8 cellular contexts compared by ENCODE assay signal in the genomic region with DNA sequence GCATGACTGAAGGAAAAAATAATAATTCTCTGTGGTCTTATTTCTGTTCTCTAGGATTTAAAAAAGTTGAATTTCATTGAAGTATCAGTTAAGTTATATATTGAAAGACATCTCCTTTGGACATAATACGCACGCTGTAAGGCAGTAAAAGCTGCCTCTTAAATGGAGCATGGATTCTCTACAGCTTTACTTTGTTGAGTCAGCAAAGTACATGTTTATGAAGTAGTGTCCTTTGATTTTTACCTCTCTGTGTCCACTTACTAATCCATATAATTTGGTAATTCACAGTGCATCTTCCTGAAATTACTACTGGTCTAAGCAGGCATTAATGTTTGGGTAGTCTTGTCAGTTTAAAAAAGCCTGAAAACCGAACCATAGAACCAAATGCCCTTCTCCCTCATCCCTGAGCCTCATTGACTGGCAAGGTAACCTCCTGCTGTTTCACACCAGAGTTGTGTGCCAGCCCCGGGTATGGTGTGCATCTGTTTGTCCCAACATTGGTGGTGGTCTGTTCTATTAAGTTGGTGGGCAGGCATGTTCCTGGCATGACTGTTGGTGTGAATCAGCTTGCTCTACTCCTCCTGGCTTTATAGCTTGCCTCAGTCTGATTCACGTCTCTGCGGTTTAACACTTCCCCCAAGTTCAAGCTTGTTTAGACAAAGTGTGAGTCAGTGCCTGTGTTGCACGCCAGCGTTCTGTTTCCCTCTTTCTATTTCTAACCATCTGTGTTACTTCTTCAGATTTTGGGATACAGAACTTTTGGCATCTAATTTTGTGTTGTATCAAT.
DNase-seq lines count a peak whose midpoint lies in the region; ATAC-seq and TF ChIP-seq lines count a peak whose summit lies in the region.

No MANE protein-coding gene starts in this region.

- no peaks in the 10 kb centered on the region for H3K9me3 ChIP-seq in right cardiac atrium (ENCODE audit: control insufficient read depth, low read length)

- H3K27ac ChIP-seq in right cardiac atrium (ENCODE audit: low read length) = peak overlapping the region; percentile 64

- H3K27me3 Mint-ChIP-seq in HFFc6 (ENCODE audit: insufficient read depth) = peaks cover 2% of the 10 kb centered on the region; the same call in 1 of the 2 replicates
- H3K27me3 Mint-ChIP-seq in activated naive CD8-positive, alpha-beta T cell treated with anti-CD3 and anti-CD28 coated beads, Interleukin-2, amount 50 U/mL, for 24 hours = no peaks in the 10 kb centered on the region

- peaks cover 14% of the 10 kb centered on the region for H3K4me1 ChIP-seq in right cardiac atrium (ENCODE audit: control insufficient read depth, insufficient read depth, low read length)

- ATAC-seq in activated naive CD8-positive, alpha-beta T cell treated with anti-CD3 and anti-CD28 coated beads, Interleukin-2, amount 50 U/mL, for 24 hours = peak; percentile 96
- ATAC-seq in right cardiac atrium (peak; percentile 89 to 90), HG03039 (IDR thresholded peaks at IDR 0.05; ENCODE audit: unreplicated experiment) (no peak)

- TF ChIP-seq CTCF in AG09319 (IDR thresholded peaks at IDR 0.05; ENCODE audit: low read depth, low read length) (no peak), HFFc6 (IDR thresholded peaks at IDR 0.05) (no peak)

- no peaks in the 10 kb centered on the region for H3K27me3 ChIP-seq in right cardiac atrium (ENCODE audit: control insufficient read depth, insufficient read depth)

- peaks cover 49% of the 10 kb centered on the region; the same call in 1 of the 2 replicates for H3K4me1 Mint-ChIP-seq in HFFc6 (ENCODE audit: low read depth)
- peaks cover 44% of the 10 kb centered on the region for H3K4me1 Mint-ChIP-seq in activated naive CD8-positive, alpha-beta T cell treated with anti-CD3 and anti-CD28 coated beads, Interleukin-2, amount 50 U/mL, for 24 hours

- 62% methylated on average over 8 of the region's 8 CpGs for WGBS in right cardiac atrium

- peak overlapping the region; percentile 99 for H3K27ac Mint-ChIP-seq in HFFc6
- H3K27ac Mint-ChIP-seq in activated naive CD8-positive, alpha-beta T cell treated with anti-CD3 and anti-CD28 coated beads, Interleukin-2, amount 50 U/mL, for 24 hours = peak overlapping the region; percentile 96

- DNase-seq in AG09319 (ENCODE audit: extremely low read depth, low read depth) (peak; percentile 95), HFFc6 (peak; percentile 99), SW480 (ENCODE audit: low spot score) (peak; percentile 79), right cardiac atrium (peak; percentile 72 to 84 (median 74)), smooth muscle cell of the brain vasculature (ENCODE audit: low read depth, low spot score) (peak; percentile 92), NCI-H2029 (lab: John Stamatoyannopoulos, UW) (no peak)
- DNase-seq in activated naive CD8-positive, alpha-beta T cell treated with anti-CD3 and anti-CD28 coated beads, Interleukin-2, amount 50 U/mL, for 24 hours = peak; percentile 61

- intact Hi-C loops in right cardiac atrium (cut with DNase I) = loop anchor here in 1 of 4 donors (10.0 kb wide), 1 partner anchor 79 kb away; the partner anchor contains the start of gene CAB39

- no peak overlapping the region for H3K4me3 ChIP-seq in right cardiac atrium (ENCODE audit: low read length)

- H3K9me3 Mint-ChIP-seq in HFFc6 = peaks cover 26% of the 10 kb centered on the region
- peaks cover 14% of the 10 kb centered on the region for H3K9me3 Mint-ChIP-seq in activated naive CD8-positive, alpha-beta T cell treated with anti-CD3 and anti-CD28 coated beads, Interleukin-2, amount 50 U/mL, for 24 hours

- peak overlapping the region; percentile 80 for H3K4me3 Mint-ChIP-seq in HFFc6
- H3K4me3 Mint-ChIP-seq in activated naive CD8-positive, alpha-beta T cell treated with anti-CD3 and anti-CD28 coated beads, Interleukin-2, amount 50 U/mL, for 24 hours = peak overlapping the region; percentile 71

- H3K36me3 Mint-ChIP-seq in HFFc6 (ENCODE audit: low read depth) = peaks cover 59% of the 10 kb centered on the region
- H3K36me3 Mint-ChIP-seq in activated naive CD8-positive, alpha-beta T cell treated with anti-CD3 and anti-CD28 coated beads, Interleukin-2, amount 50 U/mL, for 24 hours (ENCODE audit: low read depth) = peaks cover 64% of the 10 kb centered on the region
